8 cellular contexts compared by ENCODE assay signal in the genomic region with DNA sequence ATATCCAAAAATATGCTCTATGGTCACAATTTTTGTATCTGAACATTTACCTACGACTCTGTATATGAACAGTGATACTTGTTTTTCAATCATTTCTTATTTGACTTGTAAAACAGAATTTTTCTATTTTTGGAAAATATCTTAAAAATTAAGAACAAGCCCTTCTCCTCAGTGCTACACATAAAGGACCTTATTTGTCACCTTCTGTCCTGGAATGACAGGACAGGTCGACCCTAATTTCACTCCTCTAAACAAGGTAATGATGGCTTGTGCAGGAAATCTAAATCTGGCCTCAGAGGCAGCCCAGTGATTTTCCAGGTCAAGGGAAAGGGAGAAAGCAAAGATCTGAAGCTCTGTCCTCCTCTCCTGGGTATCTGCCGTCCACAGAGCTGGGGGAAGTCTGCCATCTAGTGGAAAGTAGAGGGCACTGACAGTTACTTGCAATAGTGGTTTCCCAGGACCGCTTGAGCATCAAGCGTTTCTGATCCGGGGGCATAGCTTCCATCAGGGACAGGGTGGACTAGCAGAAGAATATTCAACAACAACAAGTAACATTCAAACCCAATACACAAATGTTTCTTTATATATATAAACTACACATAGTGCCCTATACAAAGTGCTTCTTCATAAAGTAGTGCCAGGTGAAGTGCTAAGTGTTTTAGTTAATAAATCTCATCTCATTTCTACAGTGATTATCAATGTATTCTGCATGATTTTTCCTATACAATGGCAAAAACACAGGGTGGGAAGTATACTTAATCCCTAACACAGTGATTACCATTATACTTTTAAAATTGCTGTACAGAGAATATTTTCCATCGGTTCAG.
DNase-seq lines count a peak whose midpoint lies in the region; ATAC-seq lines count a peak whose summit lies in the region.

No MANE protein-coding gene starts in this region.

- peaks cover 4% of the 10 kb centered on the region for H3K4me1 Mint-ChIP-seq in activated CD4-positive, alpha-beta memory T cell treated with anti-CD3 and anti-CD28 coated beads for 36 hours (ENCODE audit: low read depth)
- peaks cover 4% of the 10 kb centered on the region for H3K4me1 Mint-ChIP-seq in memory B cell

- ATAC-seq in GM19455 (IDR thresholded peaks at IDR 0.05; ENCODE audit: unreplicated experiment) (peak; percentile 92), HG03558 (IDR thresholded peaks at IDR 0.05; ENCODE audit: extremely low read depth, unreplicated experiment) (peak; percentile 82), memory B cell (ENCODE audit: low read depth) (peak; percentile 94)

- CTCF ChIA-PET in activated CD4-positive, alpha-beta memory T cell treated with anti-CD3 and anti-CD28 coated beads for 36 hours (lab: Charles Lee): interaction anchor here (0.6 to 9.2 kb wide), 35 partner anchors 11 to 695 kb away, joined by 3 to 423 read pairs (median 4); a partner anchor contains a TSS

- H3K4me3 Mint-ChIP-seq in activated CD4-positive, alpha-beta memory T cell treated with anti-CD3 and anti-CD28 coated beads for 36 hours: no peak overlapping the region
- H3K4me3 Mint-ChIP-seq in memory B cell: no peak overlapping the region

- no peak overlapping the region for H3K27ac Mint-ChIP-seq in activated CD4-positive, alpha-beta memory T cell treated with anti-CD3 and anti-CD28 coated beads for 36 hours
- H3K27ac Mint-ChIP-seq in memory B cell: no peak overlapping the region

- no peaks in the 10 kb centered on the region for H3K36me3 Mint-ChIP-seq in activated CD4-positive, alpha-beta memory T cell treated with anti-CD3 and anti-CD28 coated beads for 36 hours
- no peaks in the 10 kb centered on the region for H3K36me3 Mint-ChIP-seq in memory B cell

- POLR2A ChIA-PET in activated CD4-positive, alpha-beta memory T cell treated with anti-CD3 and anti-CD28 coated beads for 36 hours (lab: Charles Lee): interaction anchor here (2.4 kb wide), 1 partner anchor 343 kb away, joined by 6 read pairs; no protein-coding TSS in a partner anchor

- peak; percentile 70 for DNase-seq in CMK (ENCODE audit: low read depth)
- peak; percentile 72 for DNase-seq in NCI-H748 (lab: John Stamatoyannopoulos, UW; ENCODE audit: unreplicated experiment)
- DNase-seq in activated CD4-positive, alpha-beta memory T cell treated with anti-CD3 and anti-CD28 coated beads for 36 hours: peak; percentile 71
- DNase-seq in effector CD8-positive, alpha-beta T cell (lab: John Stamatoyannopoulos, UW): peak; percentile 45
- peak; percentile 66 to 74 for DNase-seq in memory B cell (ENCODE audit: low spot score in 2 of 2)
- peak; percentile 23 to 36 for DNase-seq in stimulated activated CD8-positive, alpha-beta memory T cell treated with anti-CD3 and anti-CD28 coated beads, Interleukin-2, amount 100 ng/mL, for 48 hours (ENCODE audit: low read depth in 2 of 2)

- no peaks in the 10 kb centered on the region for H3K27me3 Mint-ChIP-seq in activated CD4-positive, alpha-beta memory T cell treated with anti-CD3 and anti-CD28 coated beads for 36 hours
- H3K27me3 Mint-ChIP-seq in memory B cell: peaks cover 9% of the 10 kb centered on the region

- intact Hi-C loops in activated CD4-positive, alpha-beta memory T cell treated with anti-CD3 and anti-CD28 coated beads for 36 hours (cut with micrococcal nuclease): loop anchor here (1.0 to 5.0 kb wide), 5 partner anchors 43 to 343 kb away; no protein-coding TSS in a partner anchor

- H3K9me3 Mint-ChIP-seq in activated CD4-positive, alpha-beta memory T cell treated with anti-CD3 and anti-CD28 coated beads for 36 hours: no peaks in the 10 kb centered on the region
- H3K9me3 Mint-ChIP-seq in memory B cell: no peaks in the 10 kb centered on the region

Comparison
In these comparisons a context has a peak if more than half of its experiments do, and no peak if none do; other contexts are left out.
1. Peak in every context shown above with its lines: DNase-seq and ATAC-seq.